In genomic region chr11:15805726-15806125, GRCh38 we compare ENCODE assay signal across 17 cellular contexts.
"Had no signal": no experiment of that assay in that cellular context is flagged by ENCODE, and none has a peak within 500 bp of the region (broad histone marks: within the 10 kb centered on the region; RNA-seq: fewer than 3 reads in every experiment).

No MANE protein-coding gene starts in this region.

- H3K9me3 ChIP-seq: body of pancreas, mucosa of descending colon, right atrium auricular region, tibial nerve, uterus had no signal

- DNase-seq: activated CD4-positive, alpha-beta memory T cell treated with anti-CD3 and anti-CD28 coated beads, Interleukin-2, amount 10 ng/mL, durations not matched to agents 7 days and 5 days; activated CD4-positive, alpha-beta T cell treated with anti-CD3 and anti-CD28 coated beads for 4 hours; activated CD8-positive, alpha-beta memory T cell treated with anti-CD3 and anti-CD28 coated beads, Interleukin-2, amount 10 ng/mL, durations not matched to agents 7 days and 5 days; activated naive CD4-positive, alpha-beta T cell treated with anti-CD3 and anti-CD28 coated beads for 36 hours; activated T-cell treated with anti-CD3 and anti-CD28 coated beads, Interleukin-2, amount 50 U/mL, for 1 hour; body of pancreas; dermis blood vessel endothelial cell; effector memory CD8-positive, alpha-beta T cell; mesenchymal stem cell; mucosa of descending colon; naive B cell; stimulated activated naive CD8-positive, alpha-beta T cell treated with anti-CD3 and anti-CD28 coated beads, Interleukin-15, Interleukin-2, amounts not matched to agents 100 U/mL and 50 U/mL, for 24 hours; substantia nigra; uterus had no signal

- H3K27ac ChIP-seq: body of pancreas, right atrium auricular region, tibial nerve, uterus had no signal

- ATAC-seq: activated CD8-positive, alpha-beta memory T cell treated with anti-CD3 and anti-CD28 coated beads, Interleukin-2, amount 10 ng/mL, durations not matched to agents 7 days and 5 days; body of pancreas; effector memory CD8-positive, alpha-beta T cell; mucosa of descending colon; stimulated activated naive CD8-positive, alpha-beta T cell treated with anti-CD3 and anti-CD28 coated beads, Interleukin-15, Interleukin-2, amounts not matched to agents 100 U/mL and 50 U/mL, for 24 hours; WTC11 had no signal

- H3K36me3 ChIP-seq: right atrium auricular region, tibial nerve, uterus had no signal

- H3K4me3 ChIP-seq: body of pancreas, mucosa of descending colon, right atrium auricular region, tibial nerve, uterus had no signal

- H3K4me1 ChIP-seq: body of pancreas, right atrium auricular region, uterus had no signal

- H3K27me3 ChIP-seq: body of pancreas, right atrium auricular region, tibial nerve, uterus had no signal
